Comparison of ENCODE assay signal across 1 cellular context in the genomic region with DNA sequence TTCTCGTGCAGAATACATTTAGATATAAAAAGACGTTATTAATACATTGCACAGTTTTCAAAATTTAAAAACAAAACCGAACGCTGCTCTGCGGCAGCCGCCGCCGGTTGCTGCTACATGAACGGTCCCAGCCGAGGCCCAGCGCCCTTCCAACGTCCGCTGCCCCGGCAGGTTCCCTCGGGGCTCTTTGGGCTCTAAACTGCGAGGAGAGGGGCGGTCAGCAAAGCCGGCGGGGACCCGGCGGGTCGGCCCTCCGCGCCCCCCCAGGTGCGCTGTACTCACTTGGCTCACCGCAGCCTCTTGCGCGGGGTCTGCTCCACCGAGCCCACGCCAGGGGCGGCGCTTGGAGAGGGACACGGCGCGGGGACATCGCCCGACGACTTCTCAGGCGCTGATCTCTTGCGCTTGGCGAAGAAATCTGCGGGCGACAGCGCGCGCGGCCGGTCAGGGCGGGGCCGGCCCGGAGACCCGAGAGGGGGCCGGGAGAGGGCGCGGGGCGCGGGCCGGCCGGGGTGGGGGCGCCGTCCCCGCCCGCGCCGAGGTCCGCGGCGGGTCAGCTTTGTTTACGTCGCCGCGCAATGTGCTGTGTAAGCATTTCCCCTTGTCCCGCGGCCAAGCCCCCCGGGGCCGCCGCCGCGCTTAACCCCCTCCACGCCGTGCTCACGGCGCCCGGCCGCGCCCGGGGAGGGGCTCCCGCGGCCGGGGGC.
TF ChIP-seq lines count a peak whose summit lies in the region.

No MANE protein-coding gene starts in this region.

TF ChIP-seq in GM23338, 12 proteins besides CTCF, POLR2A, EP300 and RAD21:
- TF ChIP-seq, protein P1, sequence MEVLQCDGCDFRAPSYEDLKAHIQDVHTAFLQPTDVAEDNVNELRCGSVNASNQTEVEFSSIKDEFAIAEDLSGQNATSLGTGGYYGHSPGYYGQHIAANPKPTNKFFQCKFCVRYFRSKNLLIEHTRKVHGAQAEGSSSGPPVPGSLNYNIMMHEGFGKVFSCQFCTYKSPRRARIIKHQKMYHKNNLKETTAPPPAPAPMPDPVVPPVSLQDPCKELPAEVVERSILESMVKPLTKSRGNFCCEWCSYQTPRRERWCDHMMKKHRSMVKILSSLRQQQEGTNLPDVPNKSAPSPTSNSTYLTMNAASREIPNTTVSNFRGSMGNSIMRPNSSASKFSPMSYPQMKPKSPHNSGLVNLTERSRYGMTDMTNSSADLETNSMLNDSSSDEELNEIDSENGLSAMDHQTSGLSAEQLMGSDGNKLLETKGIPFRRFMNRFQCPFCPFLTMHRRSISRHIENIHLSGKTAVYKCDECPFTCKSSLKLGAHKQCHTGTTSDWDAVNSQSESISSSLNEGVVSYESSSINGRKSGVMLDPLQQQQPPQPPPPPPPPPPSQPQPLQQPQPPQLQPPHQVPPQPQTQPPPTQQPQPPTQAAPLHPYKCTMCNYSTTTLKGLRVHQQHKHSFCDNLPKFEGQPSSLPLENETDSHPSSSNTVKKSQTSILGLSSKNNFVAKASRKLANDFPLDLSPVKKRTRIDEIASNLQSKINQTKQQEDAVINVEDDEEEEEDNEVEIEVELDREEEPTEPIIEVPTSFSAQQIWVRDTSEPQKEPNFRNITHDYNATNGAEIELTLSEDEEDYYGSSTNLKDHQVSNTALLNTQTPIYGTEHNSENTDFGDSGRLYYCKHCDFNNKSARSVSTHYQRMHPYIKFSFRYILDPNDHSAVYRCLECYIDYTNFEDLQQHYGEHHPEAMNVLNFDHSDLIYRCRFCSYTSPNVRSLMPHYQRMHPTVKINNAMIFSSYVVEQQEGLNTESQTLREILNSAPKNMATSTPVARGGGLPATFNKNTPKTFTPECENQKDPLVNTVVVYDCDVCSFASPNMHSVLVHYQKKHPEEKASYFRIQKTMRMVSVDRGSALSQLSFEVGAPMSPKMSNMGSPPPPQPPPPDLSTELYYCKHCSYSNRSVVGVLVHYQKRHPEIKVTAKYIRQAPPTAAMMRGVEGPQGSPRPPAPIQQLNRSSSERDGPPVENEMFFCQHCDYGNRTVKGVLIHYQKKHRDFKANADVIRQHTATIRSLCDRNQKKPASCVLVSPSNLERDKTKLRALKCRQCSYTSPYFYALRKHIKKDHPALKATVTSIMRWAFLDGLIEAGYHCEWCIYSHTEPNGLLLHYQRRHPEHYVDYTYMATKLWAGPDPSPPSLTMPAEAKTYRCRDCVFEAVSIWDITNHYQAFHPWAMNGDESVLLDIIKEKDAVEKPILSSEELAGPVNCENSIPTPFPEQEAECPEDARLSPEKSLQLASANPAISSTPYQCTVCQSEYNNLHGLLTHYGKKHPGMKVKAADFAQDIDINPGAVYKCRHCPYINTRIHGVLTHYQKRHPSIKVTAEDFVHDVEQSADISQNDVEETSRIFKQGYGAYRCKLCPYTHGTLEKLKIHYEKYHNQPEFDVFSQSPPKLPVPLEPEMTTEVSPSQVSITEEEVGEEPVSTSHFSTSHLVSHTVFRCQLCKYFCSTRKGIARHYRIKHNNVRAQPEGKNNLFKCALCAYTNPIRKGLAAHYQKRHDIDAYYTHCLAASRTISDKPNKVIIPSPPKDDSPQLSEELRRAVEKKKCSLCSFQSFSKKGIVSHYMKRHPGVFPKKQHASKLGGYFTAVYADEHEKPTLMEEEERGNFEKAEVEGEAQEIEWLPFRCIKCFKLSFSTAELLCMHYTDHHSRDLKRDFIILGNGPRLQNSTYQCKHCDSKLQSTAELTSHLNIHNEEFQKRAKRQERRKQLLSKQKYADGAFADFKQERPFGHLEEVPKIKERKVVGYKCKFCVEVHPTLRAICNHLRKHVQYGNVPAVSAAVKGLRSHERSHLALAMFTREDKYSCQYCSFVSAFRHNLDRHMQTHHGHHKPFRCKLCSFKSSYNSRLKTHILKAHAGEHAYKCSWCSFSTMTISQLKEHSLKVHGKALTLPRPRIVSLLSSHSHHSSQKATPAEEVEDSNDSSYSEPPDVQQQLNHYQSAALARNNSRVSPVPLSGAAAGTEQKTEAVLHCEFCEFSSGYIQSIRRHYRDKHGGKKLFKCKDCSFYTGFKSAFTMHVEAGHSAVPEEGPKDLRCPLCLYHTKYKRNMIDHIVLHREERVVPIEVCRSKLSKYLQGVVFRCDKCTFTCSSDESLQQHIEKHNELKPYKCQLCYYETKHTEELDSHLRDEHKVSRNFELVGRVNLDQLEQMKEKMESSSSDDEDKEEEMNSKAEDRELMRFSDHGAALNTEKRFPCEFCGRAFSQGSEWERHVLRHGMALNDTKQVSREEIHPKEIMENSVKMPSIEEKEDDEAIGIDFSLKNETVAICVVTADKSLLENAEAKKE (CRISPR knock-in tag; IDR thresholded peaks at IDR 0.05), result no peak
- TF ChIP-seq, protein P2, sequence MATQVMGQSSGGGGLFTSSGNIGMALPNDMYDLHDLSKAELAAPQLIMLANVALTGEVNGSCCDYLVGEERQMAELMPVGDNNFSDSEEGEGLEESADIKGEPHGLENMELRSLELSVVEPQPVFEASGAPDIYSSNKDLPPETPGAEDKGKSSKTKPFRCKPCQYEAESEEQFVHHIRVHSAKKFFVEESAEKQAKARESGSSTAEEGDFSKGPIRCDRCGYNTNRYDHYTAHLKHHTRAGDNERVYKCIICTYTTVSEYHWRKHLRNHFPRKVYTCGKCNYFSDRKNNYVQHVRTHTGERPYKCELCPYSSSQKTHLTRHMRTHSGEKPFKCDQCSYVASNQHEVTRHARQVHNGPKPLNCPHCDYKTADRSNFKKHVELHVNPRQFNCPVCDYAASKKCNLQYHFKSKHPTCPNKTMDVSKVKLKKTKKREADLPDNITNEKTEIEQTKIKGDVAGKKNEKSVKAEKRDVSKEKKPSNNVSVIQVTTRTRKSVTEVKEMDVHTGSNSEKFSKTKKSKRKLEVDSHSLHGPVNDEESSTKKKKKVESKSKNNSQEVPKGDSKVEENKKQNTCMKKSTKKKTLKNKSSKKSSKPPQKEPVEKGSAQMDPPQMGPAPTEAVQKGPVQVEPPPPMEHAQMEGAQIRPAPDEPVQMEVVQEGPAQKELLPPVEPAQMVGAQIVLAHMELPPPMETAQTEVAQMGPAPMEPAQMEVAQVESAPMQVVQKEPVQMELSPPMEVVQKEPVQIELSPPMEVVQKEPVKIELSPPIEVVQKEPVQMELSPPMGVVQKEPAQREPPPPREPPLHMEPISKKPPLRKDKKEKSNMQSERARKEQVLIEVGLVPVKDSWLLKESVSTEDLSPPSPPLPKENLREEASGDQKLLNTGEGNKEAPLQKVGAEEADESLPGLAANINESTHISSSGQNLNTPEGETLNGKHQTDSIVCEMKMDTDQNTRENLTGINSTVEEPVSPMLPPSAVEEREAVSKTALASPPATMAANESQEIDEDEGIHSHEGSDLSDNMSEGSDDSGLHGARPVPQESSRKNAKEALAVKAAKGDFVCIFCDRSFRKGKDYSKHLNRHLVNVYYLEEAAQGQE (IDR thresholded peaks at IDR 0.05; ENCODE audit: unreplicated experiment), result no peak
- TF ChIP-seq ZNF331 (CRISPR knock-in tag; IDR thresholded peaks at IDR 0.05; ENCODE audit: low read depth), result no peak
- no peak for TF ChIP-seq POLR2AphosphoS5 (IDR thresholded peaks at IDR 0.05; ENCODE audit: low read depth)
- peak; percentile 48 for TF ChIP-seq EZH2phosphoT487 (IDR thresholded peaks at IDR 0.05; ENCODE audit: unreplicated experiment)
- TF ChIP-seq, protein P3, sequence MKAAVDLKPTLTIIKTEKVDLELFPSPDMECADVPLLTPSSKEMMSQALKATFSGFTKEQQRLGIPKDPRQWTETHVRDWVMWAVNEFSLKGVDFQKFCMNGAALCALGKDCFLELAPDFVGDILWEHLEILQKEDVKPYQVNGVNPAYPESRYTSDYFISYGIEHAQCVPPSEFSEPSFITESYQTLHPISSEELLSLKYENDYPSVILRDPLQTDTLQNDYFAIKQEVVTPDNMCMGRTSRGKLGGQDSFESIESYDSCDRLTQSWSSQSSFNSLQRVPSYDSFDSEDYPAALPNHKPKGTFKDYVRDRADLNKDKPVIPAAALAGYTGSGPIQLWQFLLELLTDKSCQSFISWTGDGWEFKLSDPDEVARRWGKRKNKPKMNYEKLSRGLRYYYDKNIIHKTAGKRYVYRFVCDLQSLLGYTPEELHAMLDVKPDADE (IDR thresholded peaks at IDR 0.05), result no peak
- peak; percentile 78 for TF ChIP-seq EZH2 (IDR thresholded peaks at IDR 0.05; ENCODE audit: low read depth, unreplicated experiment)
- no peak for TF ChIP-seq ZNF114 (CRISPR knock-in tag; IDR thresholded peaks at IDR 0.05)
TF ChIP-seq in GM23338: peak in this region for 2.
